In the genomic region with DNA sequence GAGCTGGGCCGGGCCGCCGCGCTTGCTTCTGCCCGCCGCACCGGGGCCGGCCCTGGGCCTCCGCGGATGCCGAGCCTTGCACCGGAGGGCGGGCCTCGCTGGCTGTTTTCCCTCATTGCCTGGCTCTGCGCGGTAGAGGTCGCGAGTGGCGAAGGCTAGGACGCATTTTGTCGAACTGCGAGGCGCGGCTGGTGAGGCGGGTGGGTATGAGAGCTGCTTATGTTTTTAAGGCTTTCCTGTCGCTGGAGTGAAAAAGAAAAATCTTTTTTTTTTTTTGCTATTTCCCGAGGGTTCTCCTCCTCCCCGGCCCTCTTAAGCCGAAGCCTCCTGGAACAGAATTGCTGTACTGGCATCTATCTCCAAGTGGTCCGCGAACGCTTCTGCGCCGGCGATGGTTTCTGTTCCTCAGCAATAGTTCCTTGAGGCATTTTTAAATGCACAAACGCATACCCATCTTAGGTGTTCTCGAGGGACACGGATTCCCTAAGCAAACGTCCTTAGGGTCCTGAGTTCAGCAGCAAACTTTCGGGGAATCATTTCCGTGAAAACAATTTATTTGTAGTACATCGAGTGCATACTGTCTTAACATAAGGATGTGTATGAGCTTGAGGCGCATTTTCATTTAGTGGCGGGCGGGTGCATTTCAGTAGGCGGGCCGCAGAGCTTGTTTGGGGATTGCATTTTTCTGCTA, we compare ENCODE assay signal across 8 cellular contexts. TPM values are rescaled to one million over a fixed set of nuclear protein-coding genes. Genes with fewer than 3 reads are reported as not detected.
DNase-seq lines count a peak whose midpoint lies in the region; ATAC-seq lines count a peak whose summit lies in the region.

No MANE protein-coding gene starts in this region.

- peak overlapping the region in 1 of 2 experiments; percentile 65 for H3K14ac ChIP-seq in mesenchymal stem cell (ENCODE audit: low read length in 2 of 2)

- peak overlapping the region; percentile 46 to 94 for H3K4ac ChIP-seq in mesenchymal stem cell (ENCODE audit: low read depth in 1 of 2, low read length in 2 of 2)

- peak overlapping the region in 1 of 2 experiments; percentile 93 for H3K23ac ChIP-seq in mesenchymal stem cell (ENCODE audit: low read length in 2 of 2)

- H3K18ac ChIP-seq in mesenchymal stem cell (ENCODE audit: low read depth in 1 of 2, low read length in 2 of 2), result peak overlapping the region; percentile 94 to 99

- H3K79me1 ChIP-seq in mesenchymal stem cell (replicated peaks; ENCODE audit: low read length, poor library complexity, severe bottlenecking), result peaks cover 12% of the 10 kb centered on the region

- no peak overlapping the region for H2AK5ac ChIP-seq in mesenchymal stem cell (ENCODE audit: low read length, severe bottlenecking)

- H4K91ac ChIP-seq in mesenchymal stem cell (ENCODE audit: low read length), result peak overlapping the region; percentile 92

- peak overlapping the region; percentile 11 for H2AFZ ChIP-seq in mesenchymal stem cell (ENCODE audit: low read depth, low read length)

- H3K27ac ChIP-seq in mesenchymal stem cell (ENCODE audit: low read length, poor library complexity, severe bottlenecking), result peak overlapping the region; percentile 84

- peak; percentile 79 for DNase-seq in Ammon's horn (ENCODE audit: low spot score)
- DNase-seq in NCI-H345 treated with DMSO at 0.1 percent for 48 hours (lab: John Stamatoyannopoulos, UW; ENCODE audit: unreplicated experiment), result peak; percentile 61
- peak; percentile 69 to 73 for DNase-seq in activated CD4-positive, alpha-beta T cell treated with anti-CD3 and anti-CD28 coated beads, Interleukin-2, amount 50 U/mL, for 48 hours
- peak; percentile 56 for DNase-seq in effector CD8-positive, alpha-beta T cell (lab: John Stamatoyannopoulos, UW)
- DNase-seq in mesenchymal stem cell, result peak; percentile 77
- DNase-seq in stimulated activated CD8-positive, alpha-beta memory T cell treated with anti-CD3 and anti-CD28 coated beads, Interleukin-12 subunit alpha, Interleukin-12 subunit beta, amount 100 ng/mL, for 1 hour (ENCODE audit: low read depth), result peak; percentile 51

- H2BK5ac ChIP-seq in mesenchymal stem cell (ENCODE audit: low read depth, low read length, poor library complexity, severe bottlenecking), result peak overlapping the region; percentile 79

- H3K27me3 ChIP-seq in mesenchymal stem cell (ENCODE audit: control insufficient read depth in 1 of 2, insufficient read depth in 1 of 2, low read length in 2 of 2), result no peaks in the 10 kb centered on the region

- WGBS in mesenchymal stem cell, result under 1% methylated on average over 39 of the region's 47 CpGs

- peak overlapping the region; percentile 94 for H3K4me2 ChIP-seq in mesenchymal stem cell (ENCODE audit: low read length, poor library complexity, severe bottlenecking)

- peaks cover 7% of the 10 kb centered on the region for H3K4me1 ChIP-seq in mesenchymal stem cell (ENCODE audit: control insufficient read depth, insufficient read depth, low read depth, low read length)

- peaks cover 8 to 30% of the 10 kb centered on the region in 2 experiments for H3K36me3 ChIP-seq in mesenchymal stem cell (ENCODE audit: control insufficient read depth in 1 of 2, insufficient read depth in 2 of 2, low read depth in 1 of 2, low read length in 2 of 2)

- H3K9me3 ChIP-seq in mesenchymal stem cell (ENCODE audit: control insufficient read depth, low read length), result no peaks in the 10 kb centered on the region

- H2BK120ac ChIP-seq in mesenchymal stem cell (ENCODE audit: low read depth, low read length), result peak overlapping the region; percentile 80

- H3K9ac ChIP-seq in mesenchymal stem cell (ENCODE audit: low read length), result peak overlapping the region; percentile 87

- ATAC-seq in GM18873 (IDR thresholded peaks at IDR 0.05; ENCODE audit: low FRiP score, unreplicated experiment) (peak; percentile 37), HG03135 (IDR thresholded peaks at IDR 0.05; ENCODE audit: unreplicated experiment) (peak; percentile 53)

- peak overlapping the region; percentile 84 to 89 for H3K4me3 ChIP-seq in mesenchymal stem cell (ENCODE audit: insufficient read depth in 1 of 2, low read depth in 1 of 2, low read length in 2 of 2)

- H4K8ac ChIP-seq in mesenchymal stem cell (ENCODE audit: low read length), result peak overlapping the region; percentile 87

- no peak overlapping the region for H2BK12ac ChIP-seq in mesenchymal stem cell (ENCODE audit: low read length in 2 of 2)

- H2BK15ac ChIP-seq in mesenchymal stem cell (ENCODE audit: low read depth, poor library complexity, severe bottlenecking), result peak overlapping the region; percentile 67

RNA-seq across cellular contexts. Expression of a gene that starts 0.6 kb away (rescaled TPM):
- 25.5 TPM for polyA plus RNA-seq in mesenchymal stem cell (2013, experiment 1 of 2)
- polyA plus RNA-seq in mesenchymal stem cell (2013, experiment 2 of 2), result 27.5 TPM

Comparison
In these comparisons a context has a peak if more than half of its experiments do, and no peak if none do; other contexts are left out.
1. Peak in every context shown above with its lines: DNase-seq, ATAC-seq, H3K4me3 ChIP-seq and H3K27ac ChIP-seq.